In genomic region chr2:25701801-25702200, GRCh38 we compare ENCODE assay signal across 15 cellular contexts. TPM values are rescaled to one million over a fixed set of nuclear protein-coding genes. Genes with fewer than 3 reads are reported as not detected.
DNase-seq lines count a peak whose midpoint lies in the region; ATAC-seq and TF ChIP-seq lines count a peak whose summit lies in the region.
"Had no signal": no experiment of that assay in that cellular context is flagged by ENCODE, and none has a peak within 500 bp of the region (broad histone marks: within the 10 kb centered on the region; RNA-seq: fewer than 3 reads in every experiment).

No MANE protein-coding gene starts in this region.

- no peaks in the 10 kb centered on the region for H3K9me3 ChIP-seq in Peyer's patch
- H3K9me3 ChIP-seq: HAP-1 had no signal

- TF ChIP-seq CTCF in GM23338 (conservative IDR thresholded peaks at IDR 0.05; ENCODE audit: low read depth in 2 of 2) (no peak), glutamatergic neuron (IDR thresholded peaks at IDR 0.05; ENCODE audit: partially characterized antibody, unreplicated experiment) (no peak), Peyer's patch (IDR thresholded peaks at IDR 0.05) (no peak)

- peaks cover 14% of the 10 kb centered on the region for H3K4me1 ChIP-seq in GM23338 (ENCODE audit: insufficient read depth)
- no peaks in the 10 kb centered on the region for H3K4me1 ChIP-seq in Peyer's patch
- H3K4me1 ChIP-seq: HAP-1 had no signal

- DNase-seq in GM23338 (ENCODE audit: low spot score) (no peak), NCI-H2171 (lab: John Stamatoyannopoulos, UW) (peak; percentile 47), NCI-H82 (lab: John Stamatoyannopoulos, UW) (peak; percentile 77), glutamatergic neuron (peak; percentile 73), Peyer's patch (no peak), mesenteric fat pad (ENCODE audit: low spot score) (no peak)
- no peak for DNase-seq in activated CD8-positive, alpha-beta T cell treated with anti-CD3 and anti-CD28 coated beads, Interleukin-2, amount 10 ng/mL, durations not matched to agents 7 days and 5 days
- DNase-seq: ACHN; CD4-positive, CD25-positive, alpha-beta regulatory T cell; DMS79; GOT3; HFFc6 had no signal

- no peak overlapping the region for H3K4me3 Mint-ChIP-seq in GM23338
- peak overlapping the region; percentile 52 for H3K4me3 Mint-ChIP-seq in glutamatergic neuron (ENCODE audit: unreplicated experiment)
- no peak overlapping the region for H3K4me3 Mint-ChIP-seq in activated CD8-positive, alpha-beta T cell treated with anti-CD3 and anti-CD28 coated beads, Interleukin-2, amount 10 ng/mL, durations not matched to agents 7 days and 5 days
- H3K4me3 Mint-ChIP-seq: CD4-positive, CD25-positive, alpha-beta regulatory T cell; HFFc6 had no signal

- H3K27ac ChIP-seq in GM23338 (ENCODE audit: low read depth): no peak overlapping the region
- H3K27ac ChIP-seq in Peyer's patch: no peak overlapping the region
- H3K27ac ChIP-seq: BLaER1 treated with 17β-estradiol and CSF1 and Interleukin-3, amounts not matched to agents 10 nM and 100 nM; HL-60 had no signal

- H3F3A ChIP-seq in GM23338 (replicated peaks; ENCODE audit: low read depth): no peaks in the 10 kb centered on the region

- H3K9me3 Mint-ChIP-seq in GM23338: peaks cover 14% of the 10 kb centered on the region
- H3K9me3 Mint-ChIP-seq in glutamatergic neuron (ENCODE audit: unreplicated experiment): peaks cover 7% of the 10 kb centered on the region
- no peaks in the 10 kb centered on the region for H3K9me3 Mint-ChIP-seq in activated CD8-positive, alpha-beta T cell treated with anti-CD3 and anti-CD28 coated beads, Interleukin-2, amount 10 ng/mL, durations not matched to agents 7 days and 5 days (ENCODE audit: insufficient read depth)
- H3K9me3 Mint-ChIP-seq: CD4-positive, CD25-positive, alpha-beta regulatory T cell; HFFc6 had no signal

- peak overlapping the region; percentile 52; the same call in 1 of the 2 replicates for H2AFZ ChIP-seq in GM23338

- H3K9me2 ChIP-seq in GM23338 (ENCODE audit: insufficient read depth): no peaks in the 10 kb centered on the region

- no peaks in the 10 kb centered on the region for H4K20me1 ChIP-seq in GM23338 (replicated peaks; ENCODE audit: insufficient read depth)
- H4K20me1 ChIP-seq: BLaER1 treated with 17β-estradiol and CSF1 and Interleukin-3, amounts not matched to agents 10 nM and 100 nM had no signal

- POLR2A ChIA-PET in activated CD8-positive, alpha-beta T cell treated with anti-CD3 and anti-CD28 coated beads, Interleukin-2, amount 10 ng/mL, durations not matched to agents 7 days and 5 days (lab: Charles Lee): no interaction called here

- CTCF ChIA-PET in activated CD8-positive, alpha-beta T cell treated with anti-CD3 and anti-CD28 coated beads, Interleukin-2, amount 10 ng/mL, durations not matched to agents 7 days and 5 days (lab: Charles Lee): interaction anchor here (0.9 to 6.8 kb wide), 6 partner anchors 12 to 432 kb away, joined by 3 to 132 read pairs (median 12); no protein-coding TSS in a partner anchor

- H3K4me1 Mint-ChIP-seq in GM23338 (0 out of 3 replicates have a peak, but pooled peaks cover 2% of the 10 kb centered on the region), glutamatergic neuron (ENCODE audit: low read depth, unreplicated experiment) (peaks cover 12% of the 10 kb centered on the region)
- no peaks in the 10 kb centered on the region for H3K4me1 Mint-ChIP-seq in activated CD8-positive, alpha-beta T cell treated with anti-CD3 and anti-CD28 coated beads, Interleukin-2, amount 10 ng/mL, durations not matched to agents 7 days and 5 days (ENCODE audit: low read depth)

- H3K27me3 ChIP-seq in GM23338 (ENCODE audit: insufficient read depth): no peaks in the 10 kb centered on the region
- no peaks in the 10 kb centered on the region for H3K27me3 ChIP-seq in Peyer's patch
- H3K27me3 ChIP-seq: BLaER1 treated with 17β-estradiol and CSF1 and Interleukin-3, amounts not matched to agents 10 nM and 100 nM had no signal

- no peak for TF ChIP-seq POLR2A in Peyer's patch (IDR thresholded peaks at IDR 0.05)

- H3K27ac Mint-ChIP-seq in GM23338 (no peak overlapping the region), glutamatergic neuron (ENCODE audit: unreplicated experiment) (peak overlapping the region; percentile 88)
- no peak overlapping the region for H3K27ac Mint-ChIP-seq in activated CD8-positive, alpha-beta T cell treated with anti-CD3 and anti-CD28 coated beads, Interleukin-2, amount 10 ng/mL, durations not matched to agents 7 days and 5 days
- H3K27ac Mint-ChIP-seq: CD4-positive, CD25-positive, alpha-beta regulatory T cell; HFFc6 had no signal

- no peak for ATAC-seq in GM23338
- no peak for ATAC-seq in activated CD8-positive, alpha-beta T cell treated with anti-CD3 and anti-CD28 coated beads, Interleukin-2, amount 10 ng/mL, durations not matched to agents 7 days and 5 days

- H3K36me3 ChIP-seq in GM23338 (ENCODE audit: insufficient read depth) (no peaks in the 10 kb centered on the region), Peyer's patch (no peaks in the 10 kb centered on the region)
- H3K36me3 ChIP-seq: BLaER1 treated with 17β-estradiol and CSF1 and Interleukin-3, amounts not matched to agents 10 nM and 100 nM; HAP-1 had no signal

- H3K4me3 ChIP-seq in GM23338 (no peak overlapping the region), Peyer's patch (no peak overlapping the region)
- H3K4me3 ChIP-seq: BLaER1 treated with 17β-estradiol and CSF1 and Interleukin-3, amounts not matched to agents 10 nM and 100 nM; HAP-1 had no signal

- H3K36me3 Mint-ChIP-seq in GM23338 (ENCODE audit: low read depth) (peaks cover 9% of the 10 kb centered on the region; the same call in 1 of the 3 replicates), glutamatergic neuron (ENCODE audit: unreplicated experiment) (no peaks in the 10 kb centered on the region)
- H3K36me3 Mint-ChIP-seq in activated CD8-positive, alpha-beta T cell treated with anti-CD3 and anti-CD28 coated beads, Interleukin-2, amount 10 ng/mL, durations not matched to agents 7 days and 5 days (ENCODE audit: low read depth): no peaks in the 10 kb centered on the region
- H3K36me3 Mint-ChIP-seq: CD4-positive, CD25-positive, alpha-beta regulatory T cell had no signal

- H3K27me3 Mint-ChIP-seq in GM23338 (ENCODE audit: insufficient read depth, low read depth, poor library complexity) (no peaks in the 10 kb centered on the region), glutamatergic neuron (ENCODE audit: unreplicated experiment) (peaks cover 8% of the 10 kb centered on the region)
- no peaks in the 10 kb centered on the region for H3K27me3 Mint-ChIP-seq in activated CD8-positive, alpha-beta T cell treated with anti-CD3 and anti-CD28 coated beads, Interleukin-2, amount 10 ng/mL, durations not matched to agents 7 days and 5 days (ENCODE audit: low read depth)

- no peak overlapping the region for H3K4me2 ChIP-seq in GM23338
- H3K4me2 ChIP-seq: BLaER1 treated with 17β-estradiol and CSF1 and Interleukin-3, amounts not matched to agents 10 nM and 100 nM had no signal

- no peaks in the 10 kb centered on the region for H3K79me2 ChIP-seq in GM23338 (replicated peaks; ENCODE audit: insufficient read depth)

TF ChIP-seq in GM23338, 12 proteins besides CTCF, POLR2A, EP300 and RAD21:
- no peak for TF ChIP-seq NANOG (IDR thresholded peaks at IDR 0.05; ENCODE audit: borderline replicate concordance)

RNA-seq across cellular contexts. Expression of gene DTNB, which starts 28.4 kb away (rescaled TPM):
- total RNA-seq in GM23338 (2014; rRNA removed; shearing (Covaris generic)): 22.1 and 27.5 TPM in 2 replicates
- 29.4 and 32.1 TPM in 2 replicates for polyA plus RNA-seq in GM23338 (2016; fragmentation: Nextera tagmentation; extraction: Ambion mirVana)
- total RNA-seq in glutamatergic neuron (ENCODE audit: unreplicated experiment): 41.7 TPM
- 10 to 100 TPM in 1 of 4 donors, 1 to 10 TPM in 2, under 1 TPM in 1; 0.70 to 23.1 (median 6.1) TPM for total RNA-seq in Peyer's patch
- total RNA-seq in activated CD8-positive, alpha-beta T cell treated with anti-CD3 and anti-CD28 coated beads, Interleukin-2, amount 10 ng/mL, durations not matched to agents 7 days and 5 days: 10 to 100 TPM; 29.2 to 31.2 TPM
- total RNA-seq in mesenteric fat pad: 15.6 TPM

Comparison
In these comparisons a context has a peak if more than half of its experiments do, and no peak if none do; other contexts are left out.
1. DNase-seq: peak in NCI-H2171 (single experiment), NCI-H82 (single experiment) and glutamatergic neuron (single experiment); none in GM23338 (single experiment), Peyer's patch (0 of 3), activated CD8-positive, alpha-beta T cell treated with anti-CD3 and anti-CD28 coated beads, Interleukin-2, amount 10 ng/mL, durations not matched to agents 7 days and 5 days (single experiment) and mesenteric fat pad (single experiment).